Comparison of ENCODE assay signal across 25 cellular contexts in genomic region chr1:198494139-198494538, GRCh38. TPM values are rescaled to one million over a fixed set of nuclear protein-coding genes. Genes with fewer than 3 reads are reported as not detected.
"Had no signal": no experiment of that assay in that cellular context is flagged by ENCODE, and none has a peak within 500 bp of the region (broad histone marks: within the 10 kb centered on the region; RNA-seq: fewer than 3 reads in every experiment).

No MANE protein-coding gene starts in this region.

- H3K27me3 ChIP-seq: gastrocnemius medialis, heart right ventricle, neutrophil, suprapubic skin, thyroid gland, upper lobe of left lung, uterus had no signal

- H3K27ac ChIP-seq: gastrocnemius medialis, heart right ventricle, neutrophil, suprapubic skin, thyroid gland, upper lobe of left lung, uterus had no signal

- H3K27ac Mint-ChIP-seq: immature natural killer cell had no signal

- H3K9me3 Mint-ChIP-seq: immature natural killer cell; naive thymus-derived CD8-positive, alpha-beta T cell had no signal

- FAIRE-seq: endometrium, keratinocyte had no signal

- DNase-seq: effector memory CD4-positive, alpha-beta T cell; gastrocnemius medialis; heart right ventricle; immature natural killer cell; left colon; left ventricle myocardium superior; mesendoderm; naive thymus-derived CD8-positive, alpha-beta T cell; stimulated activated CD4-positive, alpha-beta T cell treated with anti-CD3 and anti-CD28 coated beads, Interleukin-12 subunit alpha, Interleukin-12 subunit beta, amount 100 ng/mL, for 4 hours; stimulated activated naive CD4-positive, alpha-beta T cell treated with Interleukin-2 at 50 U/mL for 16 hours; thyroid gland; uterus had no signal

- H3K27me3 Mint-ChIP-seq: naive thymus-derived CD8-positive, alpha-beta T cell had no signal

- H3K4me3 Mint-ChIP-seq: immature natural killer cell; naive thymus-derived CD8-positive, alpha-beta T cell had no signal

- H3K4me3 ChIP-seq: gastrocnemius medialis, heart right ventricle, lung, suprapubic skin, thyroid gland, upper lobe of left lung, uterus had no signal

- H3K9me3 ChIP-seq: gastrocnemius medialis, heart right ventricle, neutrophil, suprapubic skin, thyroid gland, upper lobe of left lung, uterus had no signal

- H3K4me1 ChIP-seq: gastrocnemius medialis, suprapubic skin, thyroid gland, upper lobe of left lung, uterus had no signal

- H3K36me3 ChIP-seq: gastrocnemius medialis, heart right ventricle, neutrophil, suprapubic skin, thyroid gland, upper lobe of left lung, uterus had no signal

RNA-seq across cellular contexts. Expression of gene ATP6V1G3, which starts 46.3 kb away (rescaled TPM):
- total RNA-seq: esophagus mucosa; gastrocnemius medialis; heart right ventricle; left colon; left ventricle myocardium superior; lung; mononuclear cell; naive thymus-derived CD8-positive, alpha-beta T cell; osteocyte; pulmonary artery endothelial cell; sciatic nerve; skeletal muscle tissue; suprapubic skin; thyroid gland; upper lobe of left lung; uterus had no signal
- polyA plus RNA-seq: heart right ventricle; immature natural killer cell; keratinocyte; lung; naive thymus-derived CD8-positive, alpha-beta T cell; neural cell had no signal
